ENCODE assay signal across 17 cellular contexts in genomic region chr3:196947860-196948441, GRCh38.
"Had no signal": no experiment of that assay in that cellular context is flagged by ENCODE, and none has a peak within 500 bp of the region (broad histone marks: within the 10 kb centered on the region; RNA-seq: fewer than 3 reads in every experiment).

No MANE protein-coding gene starts in this region.

- H3K9me3 Mint-ChIP-seq: immature natural killer cell; naive thymus-derived CD4-positive, alpha-beta T cell; nephron progenitor cell; stimulated activated naive CD8-positive, alpha-beta T cell treated with anti-CD3 and anti-CD28 coated beads, Interleukin-15, Interleukin-2, amounts not matched to agents 100 ng/mL and 50 ng/mL, for 24 hours had no signal

- ATAC-seq: left cardiac atrium; naive thymus-derived CD4-positive, alpha-beta T cell had no signal

- H3K36me3 ChIP-seq: neutrophil had no signal

- H3K4me3 ChIP-seq: left ventricle myocardium inferior, lung, testis, tibial nerve had no signal

- DNase-seq: cerebellar nuclear complex; dermis blood vessel endothelial cell; foreskin keratinocyte; immature natural killer cell; kidney; left cardiac atrium; left ventricle myocardium inferior; naive thymus-derived CD4-positive, alpha-beta T cell; nephron progenitor cell; posterior cingulate gyrus; small intestine; stimulated activated CD4-positive, alpha-beta T cell treated with anti-CD3 and anti-CD28 coated beads, Interleukin-12 subunit alpha, Interleukin-12 subunit beta, amount 100 ng/mL, for 4 hours; testis had no signal

- H3K27ac Mint-ChIP-seq: immature natural killer cell; naive thymus-derived CD4-positive, alpha-beta T cell; nephron progenitor cell; stimulated activated naive CD8-positive, alpha-beta T cell treated with anti-CD3 and anti-CD28 coated beads, Interleukin-15, Interleukin-2, amounts not matched to agents 100 ng/mL and 50 ng/mL, for 24 hours had no signal

- H3K27me3 Mint-ChIP-seq: stimulated activated naive CD8-positive, alpha-beta T cell treated with anti-CD3 and anti-CD28 coated beads, Interleukin-15, Interleukin-2, amounts not matched to agents 100 ng/mL and 50 ng/mL, for 24 hours had no signal

- H3K36me3 Mint-ChIP-seq: immature natural killer cell had no signal

- H3K4me3 Mint-ChIP-seq: immature natural killer cell; naive thymus-derived CD4-positive, alpha-beta T cell; nephron progenitor cell; stimulated activated naive CD8-positive, alpha-beta T cell treated with anti-CD3 and anti-CD28 coated beads, Interleukin-15, Interleukin-2, amounts not matched to agents 100 ng/mL and 50 ng/mL, for 24 hours had no signal

- H3K9me3 ChIP-seq: left ventricle myocardium inferior, neutrophil, testis, tibial nerve had no signal

- H3K4me1 ChIP-seq: foreskin keratinocyte had no signal
